Comparison of ENCODE assay signal across 24 cellular contexts in the genomic region with DNA sequence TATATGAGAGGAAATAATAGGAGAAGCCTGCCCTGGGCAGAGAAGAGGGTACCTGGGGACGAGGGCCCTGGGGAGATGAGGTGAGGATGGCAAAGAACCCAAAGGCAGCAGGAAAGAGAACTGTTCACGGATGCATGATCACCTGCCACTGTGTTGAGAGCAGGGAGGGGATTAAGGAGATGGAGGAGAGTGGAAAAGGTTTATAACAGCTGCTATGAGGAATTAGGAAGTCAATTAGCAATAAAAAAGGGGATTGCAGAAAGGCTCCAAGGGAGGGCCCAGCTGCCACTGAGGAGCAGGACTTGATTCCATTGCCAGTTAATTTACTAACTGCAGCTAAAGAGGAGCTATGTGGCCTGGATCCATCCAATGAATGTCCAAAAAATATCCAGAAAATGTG.
"Had no signal": no experiment of that assay in that cellular context is flagged by ENCODE, and none has a peak within 500 bp of the region (broad histone marks: within the 10 kb centered on the region; RNA-seq: fewer than 3 reads in every experiment).

No MANE protein-coding gene starts in this region.

- H3K79me2 ChIP-seq: hepatocyte had no signal

- H3K4me3 Mint-ChIP-seq: activated CD4-positive, alpha-beta memory T cell treated with anti-CD3 and anti-CD28 coated beads for 36 hours; activated naive CD8-positive, alpha-beta T cell treated with anti-CD3 and anti-CD28 coated beads, Interleukin-2, amount 10 ng/mL, durations not matched to agents 7 days and 5 days; effector memory CD8-positive, alpha-beta T cell; natural killer cell had no signal

- H3K36me3 ChIP-seq: breast epithelium, colonic mucosa, esophagus muscularis mucosa, prostate gland, right atrium auricular region, spleen, upper lobe of left lung had no signal

- H3K27ac Mint-ChIP-seq: activated CD4-positive, alpha-beta memory T cell treated with anti-CD3 and anti-CD28 coated beads for 36 hours; activated naive CD8-positive, alpha-beta T cell treated with anti-CD3 and anti-CD28 coated beads, Interleukin-2, amount 10 ng/mL, durations not matched to agents 7 days and 5 days; effector memory CD8-positive, alpha-beta T cell; natural killer cell had no signal

- H2AFZ ChIP-seq: hepatocyte had no signal

- H3K4me2 ChIP-seq: hepatocyte had no signal

- H3K4me1 Mint-ChIP-seq: natural killer cell had no signal

- DNase-seq: activated CD4-positive, alpha-beta memory T cell treated with anti-CD3 and anti-CD28 coated beads for 36 hours; activated CD4-positive, alpha-beta T cell treated with anti-CD3 and anti-CD28 coated beads for 48 hours; activated naive CD4-positive, alpha-beta T cell treated with Interleukin-2 at 50 U/mL for 16 hours; activated naive CD8-positive, alpha-beta T cell treated with anti-CD3 and anti-CD28 coated beads, Interleukin-2, amount 10 ng/mL, durations not matched to agents 7 days and 5 days; activated T-cell treated with anti-CD3 and anti-CD28 coated beads, Interleukin-2, amount 50 U/mL, for 48 hours; amniotic stem cell; colonic mucosa; dorsolateral prefrontal cortex; effector memory CD8-positive, alpha-beta T cell; glutamatergic neuron; left ventricle myocardium superior; mammary epithelial cell; midbrain; natural killer cell; spleen; stimulated activated CD4-positive, alpha-beta T cell treated with anti-CD3 and anti-CD28 coated beads, Interleukin-4, amount 100 ng/mL, for 1 hour; stimulated activated naive CD4-positive, alpha-beta T cell treated with Interleukin-2 at 50 U/mL for 16 hours; T-helper 9 cell; upper lobe of left lung had no signal

- H3K9me3 Mint-ChIP-seq: activated CD4-positive, alpha-beta memory T cell treated with anti-CD3 and anti-CD28 coated beads for 36 hours; effector memory CD8-positive, alpha-beta T cell; natural killer cell had no signal

- ATAC-seq: effector memory CD8-positive, alpha-beta T cell; left ventricle myocardium superior; natural killer cell had no signal

- H3K4me1 ChIP-seq: breast epithelium, colonic mucosa, esophagus muscularis mucosa, prostate gland, right atrium auricular region, spleen, upper lobe of left lung had no signal

- H3K27me3 Mint-ChIP-seq: activated CD4-positive, alpha-beta memory T cell treated with anti-CD3 and anti-CD28 coated beads for 36 hours; activated naive CD8-positive, alpha-beta T cell treated with anti-CD3 and anti-CD28 coated beads, Interleukin-2, amount 10 ng/mL, durations not matched to agents 7 days and 5 days; effector memory CD8-positive, alpha-beta T cell had no signal

- H3K9me3 ChIP-seq: breast epithelium, colonic mucosa, esophagus muscularis mucosa, prostate gland, right atrium auricular region, spleen, upper lobe of left lung had no signal

- H3K27ac ChIP-seq: breast epithelium, colonic mucosa, dorsolateral prefrontal cortex, esophagus muscularis mucosa, hepatocyte, prostate gland, right atrium auricular region, spleen, upper lobe of left lung had no signal

- H3K36me3 Mint-ChIP-seq: activated CD4-positive, alpha-beta memory T cell treated with anti-CD3 and anti-CD28 coated beads for 36 hours; activated naive CD8-positive, alpha-beta T cell treated with anti-CD3 and anti-CD28 coated beads, Interleukin-2, amount 10 ng/mL, durations not matched to agents 7 days and 5 days; natural killer cell had no signal

- H3K4me3 ChIP-seq: breast epithelium, colonic mucosa, dorsolateral prefrontal cortex, esophagus muscularis mucosa, hepatocyte, prostate gland, right atrium auricular region, spleen, upper lobe of left lung had no signal

- H3K27me3 ChIP-seq: breast epithelium, colonic mucosa, dorsolateral prefrontal cortex, esophagus muscularis mucosa, hepatocyte, right atrium auricular region, spleen, upper lobe of left lung had no signal
